8 cellular contexts compared by ENCODE assay signal in genomic region chr17:45161288-45162021, GRCh38. TPM values are rescaled to one million over a fixed set of nuclear protein-coding genes. Genes with fewer than 3 reads are reported as not detected.
DNase-seq lines count a peak whose midpoint lies in the region; ATAC-seq and TF ChIP-seq lines count a peak whose summit lies in the region.

TSS of gene HEXIM2 (plus strand) at chr17:45161875. CDS start at chr17:45162794, 919 bp downstream.

- peak within 1 kb of the TSS; percentile 99 for H2BK120ac ChIP-seq in H9 (ENCODE audit: low read depth, low read length, poor library complexity, severe bottlenecking)

- H2AFZ ChIP-seq in H9 (ENCODE audit: low read length) = no peak within 1 kb of the TSS

- H3K27ac Mint-ChIP-seq in H9 = peak within 1 kb of the TSS; percentile 97 to 98 (median 98)
- peak within 1 kb of the TSS; percentile 96 to 98 for H3K27ac Mint-ChIP-seq in natural killer cell treated with Interleukin-12 subunit alpha and Interleukin-12 subunit beta and Interleukin-15 and Interleukin-18, amount 100 ng/mL, for 72 hours

- no peaks in the 10 kb centered on the region for H3K27me3 ChIP-seq in H9 (ENCODE audit: insufficient read depth, low read length)

- no peak within 1 kb of the TSS for H4K8ac ChIP-seq in H9 (replicated peaks; ENCODE audit: insufficient read length, low read depth, low read length)

- peak within 1 kb of the TSS; percentile 100 for H4K91ac ChIP-seq in H9 (ENCODE audit: insufficient read length, low read depth, low read length)

- peaks cover 2 to 22% (median 11%) of the 10 kb centered on the region in 3 experiments; a peak in 6 of 7 replicates for H3K36me3 Mint-ChIP-seq in H9 (ENCODE audit: insufficient read depth in 1 of 3, low read depth in 3 of 3)
- peaks cover 6% of the 10 kb centered on the region for H3K36me3 Mint-ChIP-seq in natural killer cell treated with Interleukin-12 subunit alpha and Interleukin-12 subunit beta and Interleukin-15 and Interleukin-18, amount 100 ng/mL, for 72 hours

- no peaks in the 10 kb centered on the region for H3K79me1 ChIP-seq in H9 (ENCODE audit: insufficient read depth, low read depth, low read length, poor library complexity, severe bottlenecking)

- DNase-seq in H9 (peak; percentile 100), M059J (ENCODE audit: low read depth) (peak; percentile 99), fibroblast of the aortic adventitia (ENCODE audit: low read depth) (peak; percentile 100)
- peak; percentile 99 for DNase-seq in activated effector memory CD4-positive, alpha-beta T cell treated with anti-CD3 and anti-CD28 coated beads, Interleukin-2, amount 50 U/mL, for 16 hours
- DNase-seq in natural killer cell treated with Interleukin-12 subunit alpha and Interleukin-12 subunit beta and Interleukin-15 and Interleukin-18, amount 100 ng/mL, for 72 hours (ENCODE audit: low spot score) = peak; percentile 97
- peak; percentile 97 for DNase-seq in stimulated activated naive CD4-positive, alpha-beta T cell treated with Interleukin-2 at 50 U/mL for 16 hours (lab: John Stamatoyannopoulos, UW)

- 0 out of 2 replicates have a peak within 1 kb of the TSS, but pooled peaks have one; percentile 29 for H2BK15ac ChIP-seq in H9 (ENCODE audit: low read depth, low read length)

- H4K20me1 ChIP-seq in H9 (ENCODE audit: control insufficient read depth, insufficient read depth, insufficient read length) = no peaks in the 10 kb centered on the region

- H3K4me1 ChIP-seq in ES-I3 (ENCODE audit: insufficient read depth, low read length) (peaks cover 8% of the 10 kb centered on the region; the same call in 1 of the 2 replicates), H9 (ENCODE audit: insufficient read depth, low read length) (0 out of 2 replicates have a peak, but pooled peaks cover 2% of the 10 kb centered on the region)

- peak within 1 kb of the TSS; percentile 87 for H3K56ac ChIP-seq in H9 (ENCODE audit: insufficient read length, low read depth, low read length)

- H2AK5ac ChIP-seq in H9 (ENCODE audit: insufficient read length, low read length) = no peak within 1 kb of the TSS

- H2BK12ac ChIP-seq in H9 (ENCODE audit: insufficient read length, low read depth, low read length) = peak within 1 kb of the TSS; percentile 82

- H3K79me2 ChIP-seq in H9 (ENCODE audit: insufficient read depth, low read length) = no peaks in the 10 kb centered on the region

- peak within 1 kb of the TSS; percentile 92 to 98 for H3K4me3 Mint-ChIP-seq in H9
- peak within 1 kb of the TSS; percentile 82 for H3K4me3 Mint-ChIP-seq in natural killer cell treated with Interleukin-12 subunit alpha and Interleukin-12 subunit beta and Interleukin-15 and Interleukin-18, amount 100 ng/mL, for 72 hours

- H3K4ac ChIP-seq in H9 (ENCODE audit: low read depth, low read length) = peak within 1 kb of the TSS; percentile 96; the same call in 1 of the 2 replicates

- peak within 1 kb of the TSS; percentile 97 for H4K5ac ChIP-seq in H9 (ENCODE audit: insufficient read length, low read depth, low read length)

- WGBS in H9 (ENCODE audit: extremely low coverage, insufficient read length, low lambda C conversion rate) = no CpG with 5 or more reads among the region's 53 CpGs

- H2BK5ac ChIP-seq in H9 (ENCODE audit: insufficient read length, low read length) = peak within 1 kb of the TSS; percentile 94

- H3K4me3 ChIP-seq in fibroblast of the aortic adventitia (ENCODE audit: low read depth, low read length) = peak within 1 kb of the TSS; percentile 94

- no peak within 1 kb of the TSS for H2BK20ac ChIP-seq in H9 (ENCODE audit: low read depth, low read length, poor library complexity, severe bottlenecking)

- peak within 1 kb of the TSS; percentile 100 for H3K18ac ChIP-seq in H9 (ENCODE audit: insufficient read length, low read depth, low read length)

- H3T11ph ChIP-seq in H9 (ENCODE audit: low read length) = peak within 1 kb of the TSS; percentile 97

- H3K9ac ChIP-seq in ES-I3 (ENCODE audit: low read depth, low read length) (peak within 1 kb of the TSS; percentile 96), H9 (ENCODE audit: extremely low read depth, insufficient read length, low read length) (peak within 1 kb of the TSS; percentile 99)

- peak; percentile 76 for TF ChIP-seq POLR2A in Raji (IDR thresholded peaks at IDR 0.05; ENCODE audit: insufficient read depth, low read depth, low read length)

- peaks cover 6% of the 10 kb centered on the region for H3K23me2 ChIP-seq in H9 (ENCODE audit: insufficient read length, low read depth, low read length, poor library complexity, severe bottlenecking)

- no peak for TF ChIP-seq CTCF in H9 (conservative IDR thresholded peaks at IDR 0.05)
- TF ChIP-seq CTCF in fibroblast of the aortic adventitia (IDR thresholded peaks at IDR 0.05; ENCODE audit: insufficient read depth, low read length) = no peak

- H3K23ac ChIP-seq in H9 (ENCODE audit: insufficient read length, low read depth, low read length) = no peak within 1 kb of the TSS

- ATAC-seq in natural killer cell treated with Interleukin-12 subunit alpha and Interleukin-12 subunit beta and Interleukin-15 and Interleukin-18, amount 100 ng/mL, for 72 hours = peak; percentile 97 to 98

- H3K9me3 Mint-ChIP-seq in H9 = no peaks in the 10 kb centered on the region
- H3K9me3 Mint-ChIP-seq in natural killer cell treated with Interleukin-12 subunit alpha and Interleukin-12 subunit beta and Interleukin-15 and Interleukin-18, amount 100 ng/mL, for 72 hours = no peaks in the 10 kb centered on the region

- H3K36me3 ChIP-seq in ES-I3 (ENCODE audit: insufficient read depth, low read length) = no peaks in the 10 kb centered on the region

- peaks cover 18 to 21% of the 10 kb centered on the region in 2 experiments for H3K4me1 Mint-ChIP-seq in H9
- H3K4me1 Mint-ChIP-seq in natural killer cell treated with Interleukin-12 subunit alpha and Interleukin-12 subunit beta and Interleukin-15 and Interleukin-18, amount 100 ng/mL, for 72 hours (ENCODE audit: low read depth in 2 of 2) = peaks cover 29 to 36% of the 10 kb centered on the region in 2 donors

- H3K14ac ChIP-seq in H9 (ENCODE audit: insufficient read depth, low read length) = peak within 1 kb of the TSS; percentile 100

- H3K9me3 ChIP-seq in ES-I3 (ENCODE audit: control insufficient read depth, insufficient read depth, low read length) (no peaks in the 10 kb centered on the region), H9 (ENCODE audit: control insufficient read depth, low read depth, low read length) (no peaks in the 10 kb centered on the region)

- peak within 1 kb of the TSS; percentile 97 for H3K4me2 ChIP-seq in H9 (ENCODE audit: insufficient read depth, insufficient read length, low read length)

- no peaks in the 10 kb centered on the region for H3K27me3 Mint-ChIP-seq in H9 (ENCODE audit: low read depth)
- no peaks in the 10 kb centered on the region for H3K27me3 Mint-ChIP-seq in natural killer cell treated with Interleukin-12 subunit alpha and Interleukin-12 subunit beta and Interleukin-15 and Interleukin-18, amount 100 ng/mL, for 72 hours

- peak within 1 kb of the TSS; percentile 73 for H3K27ac ChIP-seq in H9 (ENCODE audit: insufficient read length, low read depth, low read length)

RNA-seq across cellular contexts. Expression of gene HEXIM2, which starts in this region (rescaled TPM):
- total RNA-seq in H9 (2021) (12.5 and 16.1 TPM in 2 replicates), fibroblast of the aortic adventitia (ENCODE audit: low replicate concordance) (6.1 and 37.7 TPM in 2 replicates)
- total RNA-seq in M059J (2014; rRNA removed; shearing (Covaris generic)) = 3.2 and 7.0 TPM in 2 replicates
- 10 to 100 TPM in 1 of 2 donors, 1 to 10 TPM in 1; 6.1 to 10.7 TPM for total RNA-seq in natural killer cell treated with Interleukin-12 subunit alpha and Interleukin-12 subunit beta and Interleukin-15 and Interleukin-18, amount 100 ng/mL, for 72 hours

Comparison
In these comparisons a context has a peak if more than half of its experiments do, and no peak if none do; other contexts are left out.
1. Peak in every context shown above with its lines: DNase-seq, ATAC-seq, H3K4me3 ChIP-seq and H3K27ac ChIP-seq.